ENCODE assay signal across 26 cellular contexts in the genomic region with DNA sequence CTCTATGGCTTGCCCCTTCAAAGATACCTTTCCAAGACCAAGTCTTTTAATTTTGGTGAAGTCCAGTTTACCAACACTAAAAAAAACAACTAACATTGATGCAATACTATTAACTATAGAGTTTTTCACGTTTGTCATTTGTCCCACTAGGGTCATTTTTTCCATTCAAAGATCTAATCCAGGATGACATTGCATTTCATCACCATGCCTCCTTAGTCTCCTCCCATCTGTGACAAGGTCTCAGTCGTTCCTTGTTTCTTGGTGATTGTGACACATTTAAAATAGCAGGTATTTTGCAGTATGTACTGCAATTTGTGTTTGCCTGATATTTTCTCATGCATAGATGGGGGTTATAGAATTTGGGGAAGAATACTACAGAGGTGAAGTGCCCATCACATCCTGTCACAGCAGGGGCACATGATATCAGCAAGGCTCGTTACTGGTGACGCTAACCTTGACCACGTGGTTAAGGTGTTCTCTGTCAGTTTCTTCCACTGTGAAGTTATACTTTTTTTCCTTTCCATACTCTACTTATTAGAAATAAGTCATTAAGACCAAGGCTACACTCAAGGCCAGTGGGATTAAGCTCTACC.
"Had no signal": no experiment of that assay in that cellular context is flagged by ENCODE, and none has a peak within 500 bp of the region (broad histone marks: within the 10 kb centered on the region; RNA-seq: fewer than 3 reads in every experiment).

No MANE protein-coding gene starts in this region.

- H3K4me1 ChIP-seq: colonic mucosa, gastroesophageal sphincter, heart left ventricle, lower lobe of right lung had no signal

- H2AFZ ChIP-seq: hepatocyte had no signal

- H3K4me2 ChIP-seq: hepatocyte had no signal

- H3K79me2 ChIP-seq: hepatocyte had no signal

- H3K4me1 Mint-ChIP-seq: endodermal cell, immature natural killer cell had no signal

- H3K9me3 ChIP-seq: colonic mucosa, gastroesophageal sphincter, heart left ventricle, lower lobe of right lung had no signal

- ATAC-seq: effector memory CD8-positive, alpha-beta T cell; esophagus mucosa; foreskin keratinocyte; gastroesophageal sphincter; left colon; left lobe of liver; left ventricle myocardium superior; naive thymus-derived CD4-positive, alpha-beta T cell had no signal

- H3K27me3 Mint-ChIP-seq: effector memory CD8-positive, alpha-beta T cell; naive thymus-derived CD4-positive, alpha-beta T cell had no signal

- H3K9me3 Mint-ChIP-seq: dendritic cell treated with granulocyte-macrophage colony-stimulating factor and Interleukin-4, amounts not matched to agents 40 ng/mL and 50 ng/mL, for 4 days; effector memory CD8-positive, alpha-beta T cell; endodermal cell had no signal

- H3K27ac ChIP-seq: colonic mucosa, epithelial cell of prostate, foreskin keratinocyte, gastroesophageal sphincter, heart left ventricle, hepatocyte, lower lobe of right lung had no signal

- H3K36me3 Mint-ChIP-seq: immature natural killer cell; naive thymus-derived CD4-positive, alpha-beta T cell had no signal

- H3K27me3 ChIP-seq: colonic mucosa, foreskin keratinocyte, gastroesophageal sphincter, heart left ventricle, hepatocyte had no signal

- H3K4me3 ChIP-seq: colonic mucosa, gastroesophageal sphincter, heart left ventricle, hepatocyte, lower lobe of right lung had no signal

- H3K36me3 ChIP-seq: colonic mucosa, gastroesophageal sphincter, heart left ventricle, lower lobe of right lung had no signal

- H3K27ac Mint-ChIP-seq: dendritic cell treated with granulocyte-macrophage colony-stimulating factor and Interleukin-4, amounts not matched to agents 40 ng/mL and 50 ng/mL, for 4 days; effector memory CD8-positive, alpha-beta T cell; endodermal cell; immature natural killer cell; naive thymus-derived CD4-positive, alpha-beta T cell had no signal

- FAIRE-seq: endometrium, frontal cortex, kidney had no signal

- H3K4me3 Mint-ChIP-seq: dendritic cell treated with granulocyte-macrophage colony-stimulating factor and Interleukin-4, amounts not matched to agents 40 ng/mL and 50 ng/mL, for 4 days; effector memory CD8-positive, alpha-beta T cell; endodermal cell; immature natural killer cell; naive thymus-derived CD4-positive, alpha-beta T cell had no signal

- DNase-seq: colonic mucosa; cortex of kidney; effector CD8-positive, alpha-beta T cell; effector memory CD8-positive, alpha-beta T cell; endodermal cell; foreskin keratinocyte; heart left ventricle; hypothalamus; immature natural killer cell; islet precursor cell; kidney; kidney glomerular epithelial cell; left colon; left ventricle myocardium superior; lower lobe of right lung; mesenchymal stem cell; midbrain; naive thymus-derived CD4-positive, alpha-beta T cell had no signal
